8 cellular contexts compared by ENCODE assay signal in the genomic region with DNA sequence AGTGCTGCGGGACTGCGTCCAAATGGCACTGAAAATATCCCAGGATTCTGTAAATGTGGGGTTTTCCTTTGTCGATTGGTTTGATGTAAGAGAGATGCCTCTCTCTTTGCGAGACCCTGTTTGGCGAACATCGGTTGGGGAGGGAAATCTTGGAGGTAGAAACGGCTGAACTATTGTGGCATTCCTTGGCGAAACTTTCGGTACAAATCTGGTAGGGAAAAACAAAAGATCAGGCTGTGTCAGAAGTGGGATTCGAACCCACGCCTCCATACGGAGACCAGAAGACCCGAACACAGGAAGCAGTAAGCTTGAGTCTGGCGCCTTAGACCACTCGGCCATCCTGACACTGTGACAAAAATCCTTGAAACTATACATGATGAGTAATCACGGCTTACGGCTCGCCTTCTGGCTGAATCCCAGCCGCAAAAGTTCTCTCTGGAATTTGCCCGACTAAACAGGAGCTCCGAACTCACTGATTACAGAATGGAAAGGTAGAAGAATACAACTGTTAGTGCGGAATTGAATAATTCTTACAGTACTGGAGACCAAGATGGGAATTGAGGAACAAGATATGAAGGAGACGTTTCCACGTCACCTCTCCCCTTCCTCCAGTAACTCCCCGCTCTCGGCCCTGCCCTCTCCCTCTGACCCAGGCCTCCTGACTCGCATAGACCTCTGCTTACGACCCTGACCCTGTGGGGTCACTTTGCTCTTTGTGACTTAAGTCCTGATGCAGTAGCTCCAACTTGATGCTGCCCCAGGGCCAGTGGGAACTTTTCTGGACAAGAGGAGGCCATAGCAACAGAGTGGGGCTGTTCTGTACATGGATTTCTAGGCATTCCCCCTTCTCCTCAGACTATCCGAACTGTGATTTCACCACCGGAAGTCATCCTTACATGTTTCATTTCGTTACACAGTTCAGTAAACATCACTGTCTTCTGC.
DNase-seq lines count a peak whose midpoint lies in the region; ATAC-seq, FAIRE-seq and TF ChIP-seq lines count a peak whose summit lies in the region.
"Had no signal": no experiment of that assay in that cellular context is flagged by ENCODE, and none has a peak within 500 bp of the region (broad histone marks: within the 10 kb centered on the region; RNA-seq: fewer than 3 reads in every experiment).

No MANE protein-coding gene starts in this region.

- H3K36me3 ChIP-seq in GM06990 (ENCODE audit: control insufficient read depth, insufficient read depth, low read length) = no peaks in the 10 kb centered on the region
- H3K36me3 ChIP-seq in mesodermal cell (ENCODE audit: control insufficient read depth, insufficient read depth, low read length) = no peaks in the 10 kb centered on the region

- no peaks in the 10 kb centered on the region for H3K27me3 ChIP-seq in GM06990 (replicated peaks; ENCODE audit: control insufficient read depth, insufficient read depth, low read length)

- DNase-seq in GM06990 (ENCODE audit: extremely low read depth, insufficient read length) = no peak
- peak; percentile 77 for DNase-seq in HTR-8/SVneo (ENCODE audit: insufficient read length, low spot score)
- peak; percentile 46 for DNase-seq in activated naive CD8-positive, alpha-beta T cell treated with anti-CD3 and anti-CD28 coated beads, Interleukin-2, amount 50 U/mL, for 24 hours
- no peak for DNase-seq in GM19238 (ENCODE audit: insufficient read length, low spot score)
- no peak for DNase-seq in NCI-H510A treated with DMSO at 0.1 percent for 48 hours (lab: John Stamatoyannopoulos, UW)
- no peak for DNase-seq in activated CD4-positive, CD25-positive, alpha-beta regulatory T cell (lab: John Stamatoyannopoulos, UW)

- H3K9me3 Mint-ChIP-seq in activated naive CD8-positive, alpha-beta T cell treated with anti-CD3 and anti-CD28 coated beads, Interleukin-2, amount 50 U/mL, for 24 hours = peaks cover 20% of the 10 kb centered on the region

- ATAC-seq in activated naive CD8-positive, alpha-beta T cell treated with anti-CD3 and anti-CD28 coated beads, Interleukin-2, amount 50 U/mL, for 24 hours = peak; percentile 77

- FAIRE-seq in HTR-8/SVneo (lab: Jason Lieb, UNC) = peak; percentile 4

- no peak for TF ChIP-seq CTCF in GM06990 (IDR thresholded peaks at IDR 0.05; ENCODE audit: insufficient read depth, low read length, poor library complexity, severe bottlenecking)

- peaks cover 21% of the 10 kb centered on the region for H3K4me1 Mint-ChIP-seq in activated naive CD8-positive, alpha-beta T cell treated with anti-CD3 and anti-CD28 coated beads, Interleukin-2, amount 50 U/mL, for 24 hours

- peak overlapping the region; percentile 74 for H3K4me3 Mint-ChIP-seq in activated naive CD8-positive, alpha-beta T cell treated with anti-CD3 and anti-CD28 coated beads, Interleukin-2, amount 50 U/mL, for 24 hours

- peaks cover 3% of the 10 kb centered on the region for H3K4me1 ChIP-seq in mesodermal cell (ENCODE audit: control insufficient read depth, insufficient read depth, low read length, poor library complexity, severe bottlenecking)

- H3K9me3 ChIP-seq in mesodermal cell (ENCODE audit: control insufficient read depth, low read length) = no peaks in the 10 kb centered on the region

- 5 to 7% methylated on average over 25 to 28 of the region's 31 CpGs for WGBS in mesodermal cell (ENCODE audit: insufficient coverage in 2 of 2), 2 experiments

- peak overlapping the region; percentile 71 for H3K27ac ChIP-seq in mesodermal cell (ENCODE audit: low read depth, low read length, severe bottlenecking)
- H3K27ac ChIP-seq: VCaP had no signal

- H3K36me3 Mint-ChIP-seq in activated naive CD8-positive, alpha-beta T cell treated with anti-CD3 and anti-CD28 coated beads, Interleukin-2, amount 50 U/mL, for 24 hours (ENCODE audit: low read depth) = peaks cover 9% of the 10 kb centered on the region

- H3K4me3 ChIP-seq in GM06990 (replicated peaks; ENCODE audit: low read depth, low read length) = peak overlapping the region; percentile 25; the same call in 1 of the 2 replicates
- peak overlapping the region; percentile 60 for H3K4me3 ChIP-seq in mesodermal cell (ENCODE audit: extremely low read depth, insufficient read depth, low read length, poor library complexity, severe bottlenecking)

- H3K27me3 Mint-ChIP-seq in activated naive CD8-positive, alpha-beta T cell treated with anti-CD3 and anti-CD28 coated beads, Interleukin-2, amount 50 U/mL, for 24 hours = peaks cover 59% of the 10 kb centered on the region

- H3K27ac Mint-ChIP-seq in activated naive CD8-positive, alpha-beta T cell treated with anti-CD3 and anti-CD28 coated beads, Interleukin-2, amount 50 U/mL, for 24 hours = peak overlapping the region; percentile 94

Comparison
In these comparisons a context has a peak if more than half of its experiments do, and no peak if none do; other contexts are left out.
1. DNase-seq: peak in HTR-8/SVneo (single experiment) and activated naive CD8-positive, alpha-beta T cell treated with anti-CD3 and anti-CD28 coated beads, Interleukin-2, amount 50 U/mL, for 24 hours (single experiment); none in GM06990 (single experiment), GM19238 (single experiment), NCI-H510A treated with DMSO at 0.1 percent for 48 hours (single experiment) and activated CD4-positive, CD25-positive, alpha-beta regulatory T cell (0 of 4).